ENCODE assay signal across 19 cellular contexts in the genomic region with DNA sequence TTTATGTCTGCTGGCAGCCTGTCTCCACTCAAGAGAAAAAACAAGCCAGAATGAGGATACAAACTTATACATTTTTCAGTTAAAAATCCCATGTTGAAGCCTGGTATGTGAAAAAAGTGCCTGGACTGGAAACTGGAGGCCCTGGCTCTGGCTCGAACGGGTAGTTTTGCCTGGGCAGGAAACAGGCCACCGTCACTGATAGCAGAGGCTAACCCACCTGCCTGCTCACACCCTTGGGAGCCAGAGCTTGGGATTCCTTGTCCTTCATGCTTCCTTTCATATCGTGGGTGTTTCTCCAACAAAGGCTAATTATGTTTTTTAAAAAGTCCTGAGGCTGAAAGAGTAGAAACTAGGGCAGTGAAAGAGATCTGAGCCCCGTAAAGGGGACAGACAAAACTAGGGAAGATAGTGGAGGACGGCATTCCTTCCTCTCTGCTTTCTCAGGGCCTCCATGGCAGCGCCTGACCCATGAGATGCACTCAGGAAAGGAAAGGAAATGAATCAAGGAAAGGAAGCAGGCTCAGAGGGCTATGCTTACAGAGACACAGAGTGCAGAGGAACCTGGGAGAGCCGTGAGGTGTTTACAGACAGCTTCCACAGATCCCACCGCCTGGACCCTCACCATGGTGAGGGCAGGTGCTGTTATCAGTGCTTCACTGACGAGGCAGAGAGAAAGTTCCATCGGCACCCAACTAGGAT.
DNase-seq lines count a peak whose midpoint lies in the region; ATAC-seq, FAIRE-seq and TF ChIP-seq lines count a peak whose summit lies in the region.
"Had no signal": no experiment of that assay in that cellular context is flagged by ENCODE, and none has a peak within 500 bp of the region (broad histone marks: within the 10 kb centered on the region; RNA-seq: fewer than 3 reads in every experiment).

No MANE protein-coding gene starts in this region.

- H3K9me3 Mint-ChIP-seq in activated naive CD4-positive, alpha-beta T cell treated with anti-CD3 and anti-CD28 coated beads, Interleukin-2, amount 50 U/mL, for 24 hours = no peaks in the 10 kb centered on the region
- no peaks in the 10 kb centered on the region for H3K9me3 Mint-ChIP-seq in astrocyte (ENCODE audit: unreplicated experiment)
- no peaks in the 10 kb centered on the region for H3K9me3 Mint-ChIP-seq in naive thymus-derived CD4-positive, alpha-beta T cell
- no peaks in the 10 kb centered on the region for H3K9me3 Mint-ChIP-seq in stimulated activated effector memory CD8-positive, alpha-beta T cell treated with anti-CD3 and anti-CD28 coated beads, Interleukin-12 subunit alpha, Interleukin-12 subunit beta, amount 100 ng/mL, for 72 hours
- H3K9me3 Mint-ChIP-seq in activated T-helper 1 cell treated with anti-CD3 and anti-CD28 coated beads, Interleukin-12 subunit alpha, Interleukin-12 subunit beta, Interleukin-2, Interleukin-4 antibody, amounts not matched to agents 30 ng/mL and 10 ng/mL and 1 ng/mL, durations not matched to agents 14 hours and 24 hours and 36 hours = no peaks in the 10 kb centered on the region
- H3K9me3 Mint-ChIP-seq: activated naive CD8-positive, alpha-beta T cell treated with anti-CD3 and anti-CD28 coated beads, Interleukin-2, amount 50 U/mL, for 24 hours; T-helper 1 cell treated with Interleukin-12 subunit alpha and Interleukin-12 subunit beta and Interleukin-4 antibody, amounts not matched to agents 30 μg/mL and 1 μg/mL, for 36 hours had no signal

- no peaks in the 10 kb centered on the region for H3K36me3 ChIP-seq in astrocyte (ENCODE audit: insufficient read depth, low read length)
- peaks cover 0 to 5% (median 0%) of the 10 kb centered on the region in 3 experiments for H3K36me3 ChIP-seq in naive thymus-derived CD4-positive, alpha-beta T cell (ENCODE audit: control insufficient read depth in 2 of 3, insufficient read depth in 3 of 3, low read length in 3 of 3)
- H3K36me3 ChIP-seq: prostate gland, vagina had no signal

- no peaks in the 10 kb centered on the region for H3K9me3 ChIP-seq in astrocyte (ENCODE audit: insufficient read depth, low read depth, low read length)
- H3K9me3 ChIP-seq in naive thymus-derived CD4-positive, alpha-beta T cell (ENCODE audit: control insufficient read depth in 2 of 3, low read length in 3 of 3) = no peaks in the 10 kb centered on the region
- H3K9me3 ChIP-seq: prostate gland, vagina had no signal

- H3K4me1 ChIP-seq in astrocyte (ENCODE audit: insufficient read depth, low read length) = peaks cover 16% of the 10 kb centered on the region
- H3K4me1 ChIP-seq in naive thymus-derived CD4-positive, alpha-beta T cell (ENCODE audit: control insufficient read depth in 2 of 2, insufficient read depth in 2 of 2, low read length in 2 of 2) = peaks cover 0 to 14% of the 10 kb centered on the region in 2 donors
- H3K4me1 ChIP-seq: prostate gland had no signal

- DNase-seq in activated naive CD4-positive, alpha-beta T cell treated with Interleukin-2 at 50 U/mL for 16 hours = no peak
- DNase-seq in astrocyte (ENCODE audit: low read depth) (no peak), NCI-H2107 (lab: John Stamatoyannopoulos, UW) (no peak), OCI-M1 (lab: John Stamatoyannopoulos, UW) (no peak)
- DNase-seq in naive thymus-derived CD4-positive, alpha-beta T cell = no peak
- no peak for DNase-seq in stimulated activated effector memory CD8-positive, alpha-beta T cell treated with anti-CD3 and anti-CD28 coated beads, Interleukin-12 subunit alpha, Interleukin-12 subunit beta, amount 100 ng/mL, for 72 hours (ENCODE audit: low spot score in 2 of 2)
- DNase-seq in activated T-helper 1 cell treated with anti-CD3 and anti-CD28 coated beads, Interleukin-12 subunit alpha, Interleukin-12 subunit beta, Interleukin-2, Interleukin-4 antibody, amounts not matched to agents 30 ng/mL and 10 ng/mL and 1 ng/mL, durations not matched to agents 14 hours and 24 hours and 36 hours (ENCODE audit: low spot score) = no peak
- DNase-seq: activated CD4-positive, CD25-positive, alpha-beta regulatory T cell; activated naive CD8-positive, alpha-beta T cell treated with anti-CD3 and anti-CD28 coated beads, Interleukin-2, amount 50 U/mL, for 24 hours; C1 segment of cervical spinal cord; HCEC 1CT; NCI-H69; Right ventricle myocardium superior; small intestine; stimulated activated CD4-positive, alpha-beta T cell treated with anti-CD3 and anti-CD28 coated beads, Interleukin-4, amount 100 ng/mL, for 4 hours had no signal

- H3K4me2 ChIP-seq in astrocyte (ENCODE audit: low read length) = no peak overlapping the region

- H3K4me3 Mint-ChIP-seq in activated naive CD4-positive, alpha-beta T cell treated with anti-CD3 and anti-CD28 coated beads, Interleukin-2, amount 50 U/mL, for 24 hours = no peak overlapping the region
- H3K4me3 Mint-ChIP-seq in astrocyte (ENCODE audit: unreplicated experiment) = no peak overlapping the region
- H3K4me3 Mint-ChIP-seq in naive thymus-derived CD4-positive, alpha-beta T cell = peak overlapping the region in 2 of 10 donors; percentile 19 to 20
- no peak overlapping the region for H3K4me3 Mint-ChIP-seq in stimulated activated effector memory CD8-positive, alpha-beta T cell treated with anti-CD3 and anti-CD28 coated beads, Interleukin-12 subunit alpha, Interleukin-12 subunit beta, amount 100 ng/mL, for 72 hours
- H3K4me3 Mint-ChIP-seq in activated T-helper 1 cell treated with anti-CD3 and anti-CD28 coated beads, Interleukin-12 subunit alpha, Interleukin-12 subunit beta, Interleukin-2, Interleukin-4 antibody, amounts not matched to agents 30 ng/mL and 10 ng/mL and 1 ng/mL, durations not matched to agents 14 hours and 24 hours and 36 hours = no peak overlapping the region
- H3K4me3 Mint-ChIP-seq: activated naive CD8-positive, alpha-beta T cell treated with anti-CD3 and anti-CD28 coated beads, Interleukin-2, amount 50 U/mL, for 24 hours; T-helper 1 cell treated with Interleukin-12 subunit alpha and Interleukin-12 subunit beta and Interleukin-4 antibody, amounts not matched to agents 30 μg/mL and 1 μg/mL, for 36 hours had no signal

- H3K36me3 Mint-ChIP-seq in activated naive CD4-positive, alpha-beta T cell treated with anti-CD3 and anti-CD28 coated beads, Interleukin-2, amount 50 U/mL, for 24 hours = peaks cover 3% of the 10 kb centered on the region
- H3K36me3 Mint-ChIP-seq in astrocyte (ENCODE audit: low read depth, unreplicated experiment) = peaks cover 10% of the 10 kb centered on the region
- H3K36me3 Mint-ChIP-seq in naive thymus-derived CD4-positive, alpha-beta T cell = peaks cover 0 to 13% (median 6%) of the 10 kb centered on the region in 5 donors
- H3K36me3 Mint-ChIP-seq in stimulated activated effector memory CD8-positive, alpha-beta T cell treated with anti-CD3 and anti-CD28 coated beads, Interleukin-12 subunit alpha, Interleukin-12 subunit beta, amount 100 ng/mL, for 72 hours = peaks cover 11% of the 10 kb centered on the region
- no peaks in the 10 kb centered on the region for H3K36me3 Mint-ChIP-seq in activated T-helper 1 cell treated with anti-CD3 and anti-CD28 coated beads, Interleukin-12 subunit alpha, Interleukin-12 subunit beta, Interleukin-2, Interleukin-4 antibody, amounts not matched to agents 30 ng/mL and 10 ng/mL and 1 ng/mL, durations not matched to agents 14 hours and 24 hours and 36 hours (ENCODE audit: low read depth)

- no peaks in the 10 kb centered on the region for H3K79me2 ChIP-seq in astrocyte (ENCODE audit: insufficient read depth, low read length)

- CTCF ChIA-PET in naive thymus-derived CD4-positive, alpha-beta T cell (lab: Charles Lee) = no interaction called here

- POLR2A ChIA-PET in naive thymus-derived CD4-positive, alpha-beta T cell (lab: Charles Lee) = no interaction called here

- peaks cover 68% of the 10 kb centered on the region for H3K4me1 Mint-ChIP-seq in activated naive CD4-positive, alpha-beta T cell treated with anti-CD3 and anti-CD28 coated beads, Interleukin-2, amount 50 U/mL, for 24 hours
- H3K4me1 Mint-ChIP-seq in astrocyte (ENCODE audit: low read depth, unreplicated experiment) = peaks cover 48% of the 10 kb centered on the region
- H3K4me1 Mint-ChIP-seq in naive thymus-derived CD4-positive, alpha-beta T cell = peaks cover 18 to 82% (median 48%) of the 10 kb centered on the region in 7 donors
- H3K4me1 Mint-ChIP-seq in stimulated activated effector memory CD8-positive, alpha-beta T cell treated with anti-CD3 and anti-CD28 coated beads, Interleukin-12 subunit alpha, Interleukin-12 subunit beta, amount 100 ng/mL, for 72 hours = peaks cover 49% of the 10 kb centered on the region
- H3K4me1 Mint-ChIP-seq in activated T-helper 1 cell treated with anti-CD3 and anti-CD28 coated beads, Interleukin-12 subunit alpha, Interleukin-12 subunit beta, Interleukin-2, Interleukin-4 antibody, amounts not matched to agents 30 ng/mL and 10 ng/mL and 1 ng/mL, durations not matched to agents 14 hours and 24 hours and 36 hours (ENCODE audit: low read depth) = peaks cover 15% of the 10 kb centered on the region

- no peaks in the 10 kb centered on the region for H3K27me3 Mint-ChIP-seq in activated naive CD4-positive, alpha-beta T cell treated with anti-CD3 and anti-CD28 coated beads, Interleukin-2, amount 50 U/mL, for 24 hours
- H3K27me3 Mint-ChIP-seq in astrocyte (ENCODE audit: low read depth, unreplicated experiment) = no peaks in the 10 kb centered on the region
- H3K27me3 Mint-ChIP-seq in naive thymus-derived CD4-positive, alpha-beta T cell = no peaks in the 10 kb centered on the region
- no peaks in the 10 kb centered on the region for H3K27me3 Mint-ChIP-seq in activated T-helper 1 cell treated with anti-CD3 and anti-CD28 coated beads, Interleukin-12 subunit alpha, Interleukin-12 subunit beta, Interleukin-2, Interleukin-4 antibody, amounts not matched to agents 30 ng/mL and 10 ng/mL and 1 ng/mL, durations not matched to agents 14 hours and 24 hours and 36 hours (ENCODE audit: insufficient read depth)
- H3K27me3 Mint-ChIP-seq: activated naive CD8-positive, alpha-beta T cell treated with anti-CD3 and anti-CD28 coated beads, Interleukin-2, amount 50 U/mL, for 24 hours had no signal

- no peak overlapping the region for H3K4me3 ChIP-seq in astrocyte (ENCODE audit: insufficient read depth, low read depth, low read length)
- H3K4me3 ChIP-seq in naive thymus-derived CD4-positive, alpha-beta T cell (ENCODE audit: low read length) = no peak overlapping the region
- H3K4me3 ChIP-seq: prostate gland, vagina had no signal

- no peaks in the 10 kb centered on the region for H3K27me3 ChIP-seq in astrocyte (ENCODE audit: insufficient read depth, low read length)
- no peaks in the 10 kb centered on the region for H3K27me3 ChIP-seq in naive thymus-derived CD4-positive, alpha-beta T cell (ENCODE audit: control insufficient read depth in 2 of 2, insufficient read depth in 2 of 2, low read length in 2 of 2)
- H3K27me3 ChIP-seq: vagina had no signal

- H3K9ac ChIP-seq in astrocyte (ENCODE audit: low read length) = no peak overlapping the region

- no peak for FAIRE-seq in astrocyte (lab: Jason Lieb, UNC)
- FAIRE-seq: small intestine had no signal

- intact Hi-C loops in naive thymus-derived CD4-positive, alpha-beta T cell (cut with micrococcal nuclease) = no loop called here
- intact Hi-C loops in activated T-helper 1 cell treated with anti-CD3 and anti-CD28 coated beads, Interleukin-12 subunit alpha, Interleukin-12 subunit beta, Interleukin-2, Interleukin-4 antibody, amounts not matched to agents 30 ng/mL and 10 ng/mL and 1 ng/mL, durations not matched to agents 14 hours and 24 hours and 36 hours (cut with micrococcal nuclease) = no loop called here

- peak overlapping the region; percentile 63 for H3K27ac Mint-ChIP-seq in activated naive CD4-positive, alpha-beta T cell treated with anti-CD3 and anti-CD28 coated beads, Interleukin-2, amount 50 U/mL, for 24 hours
- H3K27ac Mint-ChIP-seq in astrocyte (ENCODE audit: unreplicated experiment) = peak overlapping the region; percentile 21
- peak overlapping the region in 5 of 9 donors; percentile 25 to 81 (median 51) for H3K27ac Mint-ChIP-seq in naive thymus-derived CD4-positive, alpha-beta T cell
- H3K27ac Mint-ChIP-seq in stimulated activated effector memory CD8-positive, alpha-beta T cell treated with anti-CD3 and anti-CD28 coated beads, Interleukin-12 subunit alpha, Interleukin-12 subunit beta, amount 100 ng/mL, for 72 hours = peak overlapping the region; percentile 16
- H3K27ac Mint-ChIP-seq in activated T-helper 1 cell treated with anti-CD3 and anti-CD28 coated beads, Interleukin-12 subunit alpha, Interleukin-12 subunit beta, Interleukin-2, Interleukin-4 antibody, amounts not matched to agents 30 ng/mL and 10 ng/mL and 1 ng/mL, durations not matched to agents 14 hours and 24 hours and 36 hours = no peak overlapping the region
- H3K27ac Mint-ChIP-seq: activated naive CD8-positive, alpha-beta T cell treated with anti-CD3 and anti-CD28 coated beads, Interleukin-2, amount 50 U/mL, for 24 hours; T-helper 1 cell treated with Interleukin-12 subunit alpha and Interleukin-12 subunit beta and Interleukin-4 antibody, amounts not matched to agents 30 μg/mL and 1 μg/mL, for 36 hours had no signal

- H3K27ac ChIP-seq in astrocyte (ENCODE audit: low read depth, low read length) = no peak overlapping the region
- H3K27ac ChIP-seq in naive thymus-derived CD4-positive, alpha-beta T cell (ENCODE audit: low read depth, low read length) = no peak overlapping the region
- H3K27ac ChIP-seq: prostate gland, vagina had no signal

- no peak overlapping the region for H2AFZ ChIP-seq in astrocyte (ENCODE audit: low read depth, low read length)

- no peaks in the 10 kb centered on the region for H4K20me1 ChIP-seq in astrocyte (ENCODE audit: insufficient read depth, low read length)

- no peak for TF ChIP-seq CTCF in astrocyte (IDR thresholded peaks at IDR 0.05; ENCODE audit: insufficient read depth, low read depth, low read length)

- ATAC-seq in naive thymus-derived CD4-positive, alpha-beta T cell = no peak
- ATAC-seq in stimulated activated effector memory CD8-positive, alpha-beta T cell treated with anti-CD3 and anti-CD28 coated beads, Interleukin-12 subunit alpha, Interleukin-12 subunit beta, amount 100 ng/mL, for 72 hours = no peak
- ATAC-seq: activated naive CD8-positive, alpha-beta T cell treated with anti-CD3 and anti-CD28 coated beads, Interleukin-2, amount 50 U/mL, for 24 hours had no signal
